In genomic region chr12:111434049-111434448, GRCh38 we compare ENCODE assay signal across 10 cellular contexts. TPM values are rescaled to one million over a fixed set of nuclear protein-coding genes. Genes with fewer than 3 reads are reported as not detected.
A peak's percentile ranks its signal among the peaks of the same experiment; 100 is the strongest.
DNase-seq lines count a peak whose midpoint lies in the region; ATAC-seq, FAIRE-seq and TF ChIP-seq lines count a peak whose summit lies in the region.
"Had no signal": no experiment of that assay in that cellular context is flagged by ENCODE, and none has a peak within 500 bp of the region (broad histone marks: within the 10 kb centered on the region; RNA-seq: fewer than 3 reads in every experiment).

No MANE protein-coding gene starts in this region.

- H3K9me3 ChIP-seq in kidney (ENCODE audit: control insufficient read depth in 1 of 2, low read length in 2 of 2), result no peaks in the 10 kb centered on the region
- H3K9me3 ChIP-seq in suprapubic skin, result no peaks in the 10 kb centered on the region

- POLR2A ChIA-PET in activated CD4-positive, alpha-beta T cell treated with anti-CD3 and anti-CD28 coated beads, Interleukin-2, amount 10 ng/mL, durations not matched to agents 7 days and 5 days (lab: Charles Lee), result interaction anchor here (1.5 kb wide), 1 partner anchor 10 kb away, joined by 11 read pairs; no protein-coding TSS in a partner anchor

- no peaks in the 10 kb centered on the region for H3K9me3 Mint-ChIP-seq in activated CD4-positive, alpha-beta T cell treated with anti-CD3 and anti-CD28 coated beads, Interleukin-2, amount 10 ng/mL, durations not matched to agents 7 days and 5 days
- no peaks in the 10 kb centered on the region for H3K9me3 Mint-ChIP-seq in activated T-helper 17 cell treated with anti-CD3 and anti-CD28 coated beads, Interleukin-2, amount 50 U/mL, for 72 hours

- peak overlapping the region; percentile 98 for H3K27ac Mint-ChIP-seq in activated CD4-positive, alpha-beta T cell treated with anti-CD3 and anti-CD28 coated beads, Interleukin-2, amount 10 ng/mL, durations not matched to agents 7 days and 5 days
- peak overlapping the region; percentile 83 for H3K27ac Mint-ChIP-seq in activated T-helper 17 cell treated with anti-CD3 and anti-CD28 coated beads, Interleukin-2, amount 50 U/mL, for 72 hours

- peaks cover 36% of the 10 kb centered on the region for H3K36me3 Mint-ChIP-seq in activated CD4-positive, alpha-beta T cell treated with anti-CD3 and anti-CD28 coated beads, Interleukin-2, amount 10 ng/mL, durations not matched to agents 7 days and 5 days (ENCODE audit: low read depth)
- peaks cover 40% of the 10 kb centered on the region for H3K36me3 Mint-ChIP-seq in activated T-helper 17 cell treated with anti-CD3 and anti-CD28 coated beads, Interleukin-2, amount 50 U/mL, for 72 hours (ENCODE audit: low read depth)

- H3K4me3 ChIP-seq in kidney (ENCODE audit: low read length in 2 of 2) (no peak overlapping the region), suprapubic skin (peak overlapping the region; percentile 17)

- peak overlapping the region; percentile 64 for H3K4me3 Mint-ChIP-seq in activated CD4-positive, alpha-beta T cell treated with anti-CD3 and anti-CD28 coated beads, Interleukin-2, amount 10 ng/mL, durations not matched to agents 7 days and 5 days
- H3K4me3 Mint-ChIP-seq in activated T-helper 17 cell treated with anti-CD3 and anti-CD28 coated beads, Interleukin-2, amount 50 U/mL, for 72 hours, result peak overlapping the region; percentile 81

- peaks cover 96% of the 10 kb centered on the region for H3K4me1 Mint-ChIP-seq in activated CD4-positive, alpha-beta T cell treated with anti-CD3 and anti-CD28 coated beads, Interleukin-2, amount 10 ng/mL, durations not matched to agents 7 days and 5 days
- H3K4me1 Mint-ChIP-seq in activated T-helper 17 cell treated with anti-CD3 and anti-CD28 coated beads, Interleukin-2, amount 50 U/mL, for 72 hours, result peaks cover 69% of the 10 kb centered on the region

- ATAC-seq in activated T-helper 17 cell treated with anti-CD3 and anti-CD28 coated beads, Interleukin-2, amount 50 U/mL, for 72 hours (replicated peaks), result no peak

- no peak for TF ChIP-seq EP300 in suprapubic skin (IDR thresholded peaks at IDR 0.05)

- H3K36me3 ChIP-seq in kidney (ENCODE audit: control insufficient read depth in 1 of 2, insufficient read depth in 2 of 2, low read length in 2 of 2) (no peaks in the 10 kb centered on the region), suprapubic skin (no peaks in the 10 kb centered on the region)

- peak overlapping the region in 1 of 2 donors; percentile 0 for H3K9ac ChIP-seq in kidney (ENCODE audit: low read length in 2 of 2)

- TF ChIP-seq CTCF in kidney (IDR thresholded peaks at IDR 0.05; ENCODE audit: borderline replicate concordance, extremely low read depth, insufficient read depth) (no peak), suprapubic skin (IDR thresholded peaks at IDR 0.05) (no peak)

- H3K27me3 Mint-ChIP-seq in activated CD4-positive, alpha-beta T cell treated with anti-CD3 and anti-CD28 coated beads, Interleukin-2, amount 10 ng/mL, durations not matched to agents 7 days and 5 days, result no peaks in the 10 kb centered on the region
- H3K27me3 Mint-ChIP-seq in activated T-helper 17 cell treated with anti-CD3 and anti-CD28 coated beads, Interleukin-2, amount 50 U/mL, for 72 hours, result no peaks in the 10 kb centered on the region

- TF ChIP-seq POLR2A in suprapubic skin (IDR thresholded peaks at IDR 0.05), result no peak

- H3K27ac ChIP-seq in kidney (ENCODE audit: low read depth in 2 of 2, low read length in 2 of 2) (peak overlapping the region; percentile 2 to 85), suprapubic skin (peak overlapping the region; percentile 64)

- DNase-seq in activated CD4-positive, alpha-beta T cell treated with anti-CD3 and anti-CD28 coated beads, Interleukin-2, amount 10 ng/mL, durations not matched to agents 7 days and 5 days, result no peak
- DNase-seq in activated CD4-positive, alpha-beta T cell treated with anti-CD3 and anti-CD28 coated beads, Interleukin-2, amount 50 U/mL, for 48 hours, result no peak
- DNase-seq in kidney, result no peak
- no peak for DNase-seq in suprapubic skin (ENCODE audit: low spot score in 2 of 2)
- DNase-seq in NCI-H526 treated with DMSO at 0.1 percent for 48 hours (lab: John Stamatoyannopoulos, UW), result no peak
- DNase-seq in NCI-H128 (lab: John Stamatoyannopoulos, UW; ENCODE audit: unreplicated experiment), result no peak
- no peak for DNase-seq in superior temporal gyrus (ENCODE audit: extremely low spot score)
- DNase-seq: glutamatergic neuron, KBM-7 had no signal

- intact Hi-C loops in kidney (cut with DNase I), result no loop called here

- 52% methylated on average over 3 of the region's 3 CpGs for WGBS in suprapubic skin

- FAIRE-seq in kidney (lab: Jason Lieb, UNC), result no peak

- CTCF ChIA-PET in activated CD4-positive, alpha-beta T cell treated with anti-CD3 and anti-CD28 coated beads, Interleukin-2, amount 10 ng/mL, durations not matched to agents 7 days and 5 days (lab: Charles Lee), result interaction anchor here (0.9 to 3.7 kb wide), 8 partner anchors 10 to 37 kb away, joined by 3 to 23 read pairs (median 8); partner anchors contain the start of gene SH2B3

- H3K4me1 ChIP-seq in kidney (ENCODE audit: control insufficient read depth in 1 of 2, insufficient read depth in 1 of 2, low read depth in 1 of 2, low read length in 2 of 2) (peaks cover 0 to 32% of the 10 kb centered on the region in 2 donors), suprapubic skin (peaks cover 78% of the 10 kb centered on the region)

- H3K27me3 ChIP-seq in suprapubic skin, result no peaks in the 10 kb centered on the region

RNA-seq across cellular contexts. Expression of gene SH2B3, which starts 28.3 kb away (rescaled TPM):
- 10 to 100 TPM; 29.7 to 29.8 TPM for total RNA-seq in activated CD4-positive, alpha-beta T cell treated with anti-CD3 and anti-CD28 coated beads, Interleukin-2, amount 10 ng/mL, durations not matched to agents 7 days and 5 days
- 10 to 100 TPM in 1 of 2 donors, 1 to 10 TPM in 1; 8.5 to 12.1 TPM for total RNA-seq in activated T-helper 17 cell treated with anti-CD3 and anti-CD28 coated beads, Interleukin-2, amount 50 U/mL, for 72 hours
- total RNA-seq in kidney (35.0 TPM), suprapubic skin (1 to 10 TPM; 3.4 to 7.1 (median 4.2) TPM)
- 7.3 TPM for polyA plus RNA-seq in kidney (ENCODE audit: insufficient read depth, low read depth, low replicate concordance)
